8 cellular contexts compared by ENCODE assay signal in genomic region chr13:110676057-110676510, GRCh38. TPM values are rescaled to one million over a fixed set of nuclear protein-coding genes. Genes with fewer than 3 reads are reported as not detected.
DNase-seq lines count a peak whose midpoint lies in the region; ATAC-seq and TF ChIP-seq lines count a peak whose summit lies in the region.

No MANE protein-coding gene starts in this region.

- no peaks in the 10 kb centered on the region for H3K27me3 Mint-ChIP-seq in chondrocyte (ENCODE audit: low read depth)
- H3K27me3 Mint-ChIP-seq in activated CD8-positive, alpha-beta memory T cell treated with anti-CD3 and anti-CD28 coated beads, Interleukin-2, amount 10 ng/mL, durations not matched to agents 7 days and 5 days, result no peaks in the 10 kb centered on the region

- TF ChIP-seq EP300 in esophagus muscularis mucosa (IDR thresholded peaks at IDR 0.05), result no peak

- H3K9me3 ChIP-seq in esophagus muscularis mucosa, result no peaks in the 10 kb centered on the region

- intact Hi-C loops in esophagus muscularis mucosa (cut with DNase I), result no loop called here

- TF ChIP-seq CTCF in GM06990 (IDR thresholded peaks at IDR 0.05; ENCODE audit: insufficient read depth, low read length, poor library complexity, severe bottlenecking), result no peak
- TF ChIP-seq CTCF in chondrocyte (IDR thresholded peaks at IDR 0.05), result no peak
- TF ChIP-seq CTCF in esophagus muscularis mucosa (IDR thresholded peaks at IDR 0.05), result no peak

- H3K4me1 ChIP-seq in esophagus muscularis mucosa, result no peaks in the 10 kb centered on the region

- H3K9me3 Mint-ChIP-seq in chondrocyte (ENCODE audit: low read depth), result peaks cover 8% of the 10 kb centered on the region
- H3K9me3 Mint-ChIP-seq in activated CD8-positive, alpha-beta memory T cell treated with anti-CD3 and anti-CD28 coated beads, Interleukin-2, amount 10 ng/mL, durations not matched to agents 7 days and 5 days (ENCODE audit: low read depth), result no peaks in the 10 kb centered on the region

- H3K4me1 Mint-ChIP-seq in chondrocyte (ENCODE audit: low read depth), result peaks cover 9% of the 10 kb centered on the region
- peaks cover 18% of the 10 kb centered on the region for H3K4me1 Mint-ChIP-seq in activated CD8-positive, alpha-beta memory T cell treated with anti-CD3 and anti-CD28 coated beads, Interleukin-2, amount 10 ng/mL, durations not matched to agents 7 days and 5 days

- no peak for TF ChIP-seq POLR2A in esophagus muscularis mucosa (IDR thresholded peaks at IDR 0.05; ENCODE audit: low read depth)

- peaks cover 42% of the 10 kb centered on the region for H3K36me3 Mint-ChIP-seq in chondrocyte (ENCODE audit: low read depth)
- peaks cover 69% of the 10 kb centered on the region for H3K36me3 Mint-ChIP-seq in activated CD8-positive, alpha-beta memory T cell treated with anti-CD3 and anti-CD28 coated beads, Interleukin-2, amount 10 ng/mL, durations not matched to agents 7 days and 5 days

- peaks cover 12% of the 10 kb centered on the region for H3K36me3 ChIP-seq in GM06990 (ENCODE audit: control insufficient read depth, insufficient read depth, low read length)
- H3K36me3 ChIP-seq in esophagus muscularis mucosa, result peaks cover 22 to 58% (median 45%) of the 10 kb centered on the region in 4 donors

- WGBS in esophagus muscularis mucosa, result 82% methylated on average over 16 of the region's 16 CpGs

- no peak overlapping the region for H3K4me3 Mint-ChIP-seq in chondrocyte (ENCODE audit: unreplicated experiment)
- no peak overlapping the region for H3K4me3 Mint-ChIP-seq in activated CD8-positive, alpha-beta memory T cell treated with anti-CD3 and anti-CD28 coated beads, Interleukin-2, amount 10 ng/mL, durations not matched to agents 7 days and 5 days

- H3K27ac Mint-ChIP-seq in chondrocyte (ENCODE audit: unreplicated experiment), result peak overlapping the region; percentile 24
- H3K27ac Mint-ChIP-seq in activated CD8-positive, alpha-beta memory T cell treated with anti-CD3 and anti-CD28 coated beads, Interleukin-2, amount 10 ng/mL, durations not matched to agents 7 days and 5 days, result no peak overlapping the region

- no peak overlapping the region for H3K27ac ChIP-seq in esophagus muscularis mucosa (replicated peaks in 1 of 4)

- CTCF ChIA-PET in activated CD8-positive, alpha-beta memory T cell treated with anti-CD3 and anti-CD28 coated beads, Interleukin-2, amount 10 ng/mL, durations not matched to agents 7 days and 5 days (lab: Charles Lee), result no interaction called here

- ATAC-seq in GM19397 (IDR thresholded peaks at IDR 0.05; ENCODE audit: unreplicated experiment) (peak; percentile 82), HG03108 (IDR thresholded peaks at IDR 0.05; ENCODE audit: unreplicated experiment) (peak; percentile 80)
- ATAC-seq in activated CD8-positive, alpha-beta memory T cell treated with anti-CD3 and anti-CD28 coated beads, Interleukin-2, amount 10 ng/mL, durations not matched to agents 7 days and 5 days, result no peak

- DNase-seq in GM06990 (ENCODE audit: extremely low read depth, insufficient read length) (peak; percentile 85), chondrocyte (ENCODE audit: low spot score) (no peak), GF-D8 (lab: John Stamatoyannopoulos, UW) (no peak), NCI-H69 (lab: John Stamatoyannopoulos, UW) (no peak), esophagus muscularis mucosa (ENCODE audit: extremely low spot score) (no peak)
- no peak for DNase-seq in activated CD8-positive, alpha-beta memory T cell treated with anti-CD3 and anti-CD28 coated beads, Interleukin-2, amount 10 ng/mL, durations not matched to agents 7 days and 5 days

- H3K4me3 ChIP-seq in GM06990 (replicated peaks; ENCODE audit: low read depth, low read length) (0 out of 2 replicates have a peak overlapping the region, but pooled peaks have one; percentile 9), esophagus muscularis mucosa (no peak overlapping the region)

- H3K27me3 ChIP-seq in GM06990 (replicated peaks; ENCODE audit: control insufficient read depth, insufficient read depth, low read length) (no peaks in the 10 kb centered on the region), esophagus muscularis mucosa (no peaks in the 10 kb centered on the region)

RNA-seq across cellular contexts. Expression of gene CARS2, which starts 29.8 kb away (rescaled TPM):
- 50.7 to 60.2 TPM (median 57.9 TPM) in 3 replicates for total RNA-seq in chondrocyte
- 10 to 100 TPM; 72.0 to 75.9 TPM for total RNA-seq in activated CD8-positive, alpha-beta memory T cell treated with anti-CD3 and anti-CD28 coated beads, Interleukin-2, amount 10 ng/mL, durations not matched to agents 7 days and 5 days
- total RNA-seq in esophagus muscularis mucosa, result 10 to 100 TPM; 32.9 to 56.9 (median 40.2) TPM

RNA-seq across cellular contexts. Expression of gene ING1, which starts 37.4 kb away (rescaled TPM):
- total RNA-seq in chondrocyte (11.7 to 14.3 TPM (median 13.4 TPM) in 3 replicates), esophagus muscularis mucosa (10 to 100 TPM; 17.2 to 25.5 (median 23.2) TPM)
- 10 to 100 TPM; 15.3 to 21.6 TPM for total RNA-seq in activated CD8-positive, alpha-beta memory T cell treated with anti-CD3 and anti-CD28 coated beads, Interleukin-2, amount 10 ng/mL, durations not matched to agents 7 days and 5 days
